7 cellular contexts compared by ENCODE assay signal in genomic region chr12:75724913-75725312, GRCh38.
A peak's percentile ranks its signal among the peaks of the same experiment; 100 is the strongest.
DNase-seq lines count a peak whose midpoint lies in the region; ATAC-seq and TF ChIP-seq lines count a peak whose summit lies in the region.

No MANE protein-coding gene starts in this region.

- TF ChIP-seq CTCF in right atrium auricular region (IDR thresholded peaks at IDR 0.05) (no peak), upper lobe of left lung (IDR thresholded peaks at IDR 0.05) (no peak), tibial artery (IDR thresholded peaks at IDR 0.05) (no peak)

- H3K27ac ChIP-seq in right atrium auricular region: peak overlapping the region; percentile 32 to 41
- peak overlapping the region; percentile 15 to 49 (median 35) for H3K27ac ChIP-seq in upper lobe of left lung
- H3K27ac ChIP-seq in tibial artery: no peak overlapping the region

- peak in 2 of 4 donors; percentile 20 to 28 for TF ChIP-seq EP300 in upper lobe of left lung (IDR thresholded peaks at IDR 0.05)

- H3K36me3 ChIP-seq in right atrium auricular region (no peaks in the 10 kb centered on the region), upper lobe of left lung (no peaks in the 10 kb centered on the region), tibial artery (no peaks in the 10 kb centered on the region)

- no peaks in the 10 kb centered on the region for H3K9me3 ChIP-seq in right atrium auricular region
- no peaks in the 10 kb centered on the region for H3K9me3 ChIP-seq in upper lobe of left lung
- H3K9me3 ChIP-seq in tibial artery: no peaks in the 10 kb centered on the region

- DNase-seq in LHCN-M2 (ENCODE audit: low read depth) (peak; percentile 98), SW480 (ENCODE audit: low spot score) (peak; percentile 89), right atrium auricular region (ENCODE audit: low spot score) (no peak), upper lobe of left lung (no peak), tibial artery (no peak)

- H3K4me3 ChIP-seq in right atrium auricular region (no peak overlapping the region), upper lobe of left lung (no peak overlapping the region), tibial artery (no peak overlapping the region)

- no peak for TF ChIP-seq POLR2A in upper lobe of left lung (IDR thresholded peaks at IDR 0.05)

- ATAC-seq in upper lobe of left lung (ENCODE audit: low FRiP score in 2 of 2) (peak; percentile 63 to 73), GM19035 (IDR thresholded peaks at IDR 0.05; ENCODE audit: unreplicated experiment) (no peak), GM21786 (IDR thresholded peaks at IDR 0.05; ENCODE audit: unreplicated experiment) (no peak)

- H3K27me3 ChIP-seq in right atrium auricular region (no peaks in the 10 kb centered on the region), upper lobe of left lung (no peaks in the 10 kb centered on the region), tibial artery (no peaks in the 10 kb centered on the region)

- H3K4me1 ChIP-seq in right atrium auricular region (peaks cover 0 to 52% of the 10 kb centered on the region in 2 donors), upper lobe of left lung (peaks cover 19 to 36% (median 32%) of the 10 kb centered on the region in 4 donors), tibial artery (peaks cover 0 to 22% (median 10%) of the 10 kb centered on the region in 4 donors)

- intact Hi-C loops in tibial artery (cut with DNase I; ENCODE audit: low total_unique reads): no loop called here

- 40 to 44% methylated on average over 5 of the region's 5 CpGs for WGBS in upper lobe of left lung, 2 donors

Comparison
In these comparisons a context has a peak if more than half of its experiments do, and no peak if none do; other contexts are left out.
1. DNase-seq: peak in LHCN-M2 (single experiment) and SW480 (single experiment); none in right atrium auricular region (single experiment), upper lobe of left lung (0 of 2) and tibial artery (0 of 2).
2. H3K27ac ChIP-seq: peak in right atrium auricular region (2 of 2) and upper lobe of left lung (4 of 4); none in tibial artery (0 of 2).
3. ATAC-seq: peak in upper lobe of left lung (2 of 2); none in GM19035 (single experiment) and GM21786 (single experiment).